ENCODE assay signal across 10 cellular contexts in the genomic region with DNA sequence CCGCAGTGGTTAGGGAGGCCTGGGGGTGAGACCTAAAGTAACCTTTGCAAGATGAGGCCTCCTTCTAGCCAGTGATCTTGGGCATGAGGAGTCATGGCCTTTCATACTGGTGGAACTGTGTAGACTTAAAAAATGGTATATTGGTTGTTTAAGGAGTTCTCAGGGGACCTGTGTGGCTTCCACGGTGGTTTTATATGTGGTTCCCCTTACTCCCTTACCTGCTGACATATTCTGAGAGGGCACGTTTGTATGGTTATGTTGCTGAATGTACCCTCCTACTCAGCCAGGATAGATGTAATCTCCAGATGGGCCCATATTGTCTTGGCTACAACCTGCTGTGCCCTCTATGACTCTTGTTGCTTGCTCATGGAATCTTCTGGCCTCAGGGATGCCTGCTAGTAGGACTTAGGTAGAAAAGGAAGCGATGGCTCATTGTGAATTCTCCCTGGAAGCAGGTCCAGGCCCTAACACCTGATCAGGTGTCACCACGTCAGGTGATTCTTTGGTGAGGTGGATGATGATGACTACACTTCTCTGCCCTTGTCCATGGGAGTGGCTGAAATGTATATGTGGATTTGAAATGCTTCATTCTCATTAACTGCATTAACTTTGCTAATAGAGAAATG. TPM values are rescaled to one million over a fixed set of nuclear protein-coding genes. Genes with fewer than 3 reads are reported as not detected.
DNase-seq lines count a peak whose midpoint lies in the region; ATAC-seq and TF ChIP-seq lines count a peak whose summit lies in the region.
"Had no signal": no experiment of that assay in that cellular context is flagged by ENCODE, and none has a peak within 500 bp of the region (broad histone marks: within the 10 kb centered on the region; RNA-seq: fewer than 3 reads in every experiment).

No MANE protein-coding gene starts in this region.

- H3K4me1 Mint-ChIP-seq in activated CD4-positive, alpha-beta T cell treated with anti-CD3 and anti-CD28 coated beads, Interleukin-2, amount 10 ng/mL, durations not matched to agents 7 days and 5 days: peaks cover 39% of the 10 kb centered on the region
- H3K4me1 Mint-ChIP-seq in T-helper 2 cell treated with Interferon-gamma antibody and Interleukin-4, amounts not matched to agents 5 μg/mL and 100 μg/mL, for 36 hours (ENCODE audit: low read depth): peaks cover 21% of the 10 kb centered on the region
- H3K4me1 Mint-ChIP-seq in stimulated activated naive B cell treated with anti-CD40 and anti-IgM and Interleukin-4, amounts not matched to agents 10 μg/mL and 1 μg/mL and 100 μg/mL, for 72 hours: peaks cover 34 to 49% of the 10 kb centered on the region in 2 donors

- CTCF ChIA-PET in activated CD4-positive, alpha-beta T cell treated with anti-CD3 and anti-CD28 coated beads, Interleukin-2, amount 10 ng/mL, durations not matched to agents 7 days and 5 days (lab: Charles Lee): no interaction called here

- POLR2A ChIA-PET in activated CD4-positive, alpha-beta T cell treated with anti-CD3 and anti-CD28 coated beads, Interleukin-2, amount 10 ng/mL, durations not matched to agents 7 days and 5 days (lab: Charles Lee): interaction anchor here (0.6 kb wide), 1 partner anchor 1140 kb away, joined by 7 read pairs; no protein-coding TSS in a partner anchor

- DNase-seq in activated CD4-positive, alpha-beta T cell treated with anti-CD3 and anti-CD28 coated beads, Interleukin-2, amount 10 ng/mL, durations not matched to agents 7 days and 5 days: no peak
- no peak for DNase-seq in activated CD4-positive, alpha-beta T cell treated with anti-CD3 and anti-CD28 coated beads, Interleukin-2, amount 50 U/mL, for 1 hour
- DNase-seq in T-helper 2 cell treated with Interferon-gamma antibody and Interleukin-4, amounts not matched to agents 5 μg/mL and 100 μg/mL, for 36 hours (ENCODE audit: low spot score): peak; percentile 15
- DNase-seq in fibroblast of pulmonary artery (ENCODE audit: low read depth) (no peak), HT-29 (ENCODE audit: low spot score) (no peak), NCI-H1436 treated with DMSO at 0.1 percent for 48 hours (lab: John Stamatoyannopoulos, UW) (no peak), activated gamma-delta T cell treated with Interleukin-2 at 50 U/mL for 16 hours (no peak)
- DNase-seq in stimulated activated naive B cell treated with anti-CD40 and anti-IgM and Interleukin-4, amounts not matched to agents 10 μg/mL and 1 μg/mL and 100 μg/mL, for 72 hours: peak; percentile 55
- DNase-seq: AML-193, NCI-H1930 had no signal

- no peak for TF ChIP-seq CTCF in fibroblast of pulmonary artery (IDR thresholded peaks at IDR 0.05; ENCODE audit: low read length, missing control alignments)

- H3K9me3 Mint-ChIP-seq in activated CD4-positive, alpha-beta T cell treated with anti-CD3 and anti-CD28 coated beads, Interleukin-2, amount 10 ng/mL, durations not matched to agents 7 days and 5 days: peaks cover 7% of the 10 kb centered on the region
- peaks cover 15% of the 10 kb centered on the region for H3K9me3 Mint-ChIP-seq in T-helper 2 cell treated with Interferon-gamma antibody and Interleukin-4, amounts not matched to agents 5 μg/mL and 100 μg/mL, for 36 hours
- H3K9me3 Mint-ChIP-seq in stimulated activated naive B cell treated with anti-CD40 and anti-IgM and Interleukin-4, amounts not matched to agents 10 μg/mL and 1 μg/mL and 100 μg/mL, for 72 hours: no peaks in the 10 kb centered on the region

- ATAC-seq in stimulated activated naive B cell treated with anti-CD40 and anti-IgM and Interleukin-4, amounts not matched to agents 10 μg/mL and 1 μg/mL and 100 μg/mL, for 72 hours (replicated peaks): peak; percentile 50 to 58

- H3K4me3 Mint-ChIP-seq in activated CD4-positive, alpha-beta T cell treated with anti-CD3 and anti-CD28 coated beads, Interleukin-2, amount 10 ng/mL, durations not matched to agents 7 days and 5 days: peak overlapping the region; percentile 68
- peak overlapping the region; percentile 78 for H3K4me3 Mint-ChIP-seq in T-helper 2 cell treated with Interferon-gamma antibody and Interleukin-4, amounts not matched to agents 5 μg/mL and 100 μg/mL, for 36 hours
- peak overlapping the region in 1 of 2 donors; percentile 74 for H3K4me3 Mint-ChIP-seq in stimulated activated naive B cell treated with anti-CD40 and anti-IgM and Interleukin-4, amounts not matched to agents 10 μg/mL and 1 μg/mL and 100 μg/mL, for 72 hours

- no peaks in the 10 kb centered on the region for H3K27me3 Mint-ChIP-seq in activated CD4-positive, alpha-beta T cell treated with anti-CD3 and anti-CD28 coated beads, Interleukin-2, amount 10 ng/mL, durations not matched to agents 7 days and 5 days
- H3K27me3 Mint-ChIP-seq in T-helper 2 cell treated with Interferon-gamma antibody and Interleukin-4, amounts not matched to agents 5 μg/mL and 100 μg/mL, for 36 hours (ENCODE audit: low read depth): no peaks in the 10 kb centered on the region
- H3K27me3 Mint-ChIP-seq in stimulated activated naive B cell treated with anti-CD40 and anti-IgM and Interleukin-4, amounts not matched to agents 10 μg/mL and 1 μg/mL and 100 μg/mL, for 72 hours: no peaks in the 10 kb centered on the region

- H3K4me3 ChIP-seq in fibroblast of pulmonary artery (replicated peaks; ENCODE audit: low read depth, low read length): peak overlapping the region; percentile 97

- H3K27ac Mint-ChIP-seq in activated CD4-positive, alpha-beta T cell treated with anti-CD3 and anti-CD28 coated beads, Interleukin-2, amount 10 ng/mL, durations not matched to agents 7 days and 5 days: peak overlapping the region; percentile 74
- H3K27ac Mint-ChIP-seq in T-helper 2 cell treated with Interferon-gamma antibody and Interleukin-4, amounts not matched to agents 5 μg/mL and 100 μg/mL, for 36 hours: peak overlapping the region; percentile 75
- H3K27ac Mint-ChIP-seq in stimulated activated naive B cell treated with anti-CD40 and anti-IgM and Interleukin-4, amounts not matched to agents 10 μg/mL and 1 μg/mL and 100 μg/mL, for 72 hours: peak overlapping the region; percentile 95

- H3K36me3 Mint-ChIP-seq in activated CD4-positive, alpha-beta T cell treated with anti-CD3 and anti-CD28 coated beads, Interleukin-2, amount 10 ng/mL, durations not matched to agents 7 days and 5 days (ENCODE audit: low read depth): peaks cover 61% of the 10 kb centered on the region
- H3K36me3 Mint-ChIP-seq in T-helper 2 cell treated with Interferon-gamma antibody and Interleukin-4, amounts not matched to agents 5 μg/mL and 100 μg/mL, for 36 hours (ENCODE audit: low read depth): peaks cover 57% of the 10 kb centered on the region
- peaks cover 37 to 54% of the 10 kb centered on the region in 2 donors for H3K36me3 Mint-ChIP-seq in stimulated activated naive B cell treated with anti-CD40 and anti-IgM and Interleukin-4, amounts not matched to agents 10 μg/mL and 1 μg/mL and 100 μg/mL, for 72 hours

RNA-seq across cellular contexts. Expression of gene ZNF460, which starts 1.8 kb away (rescaled TPM):
- total RNA-seq in activated CD4-positive, alpha-beta T cell treated with anti-CD3 and anti-CD28 coated beads, Interleukin-2, amount 10 ng/mL, durations not matched to agents 7 days and 5 days: 10 to 100 TPM; 41.3 to 45.0 TPM
- 59.1 and 59.9 TPM in 2 replicates for total RNA-seq in HT-29 (2014; rRNA removed; shearing (Covaris generic))

RNA-seq across cellular contexts. Expression of gene ZNF543, which starts 38.1 kb away (rescaled TPM):
- total RNA-seq in activated CD4-positive, alpha-beta T cell treated with anti-CD3 and anti-CD28 coated beads, Interleukin-2, amount 10 ng/mL, durations not matched to agents 7 days and 5 days: 1 to 10 TPM; 8.7 to 9.1 TPM
- 5.6 and 6.2 TPM in 2 replicates for total RNA-seq in HT-29 (2014; rRNA removed; shearing (Covaris generic))

RNA-seq across cellular contexts. Expression of gene ZNF805, which starts 41.7 kb away (rescaled TPM):
- 10 to 100 TPM; 10.9 to 11.2 TPM for total RNA-seq in activated CD4-positive, alpha-beta T cell treated with anti-CD3 and anti-CD28 coated beads, Interleukin-2, amount 10 ng/mL, durations not matched to agents 7 days and 5 days
- 9.3 and 13.5 TPM in 2 replicates for total RNA-seq in HT-29 (2014; rRNA removed; shearing (Covaris generic))

RNA-seq across cellular contexts. Expression of gene AURKC, which starts 51.3 kb away (rescaled TPM):
- total RNA-seq in activated CD4-positive, alpha-beta T cell treated with anti-CD3 and anti-CD28 coated beads, Interleukin-2, amount 10 ng/mL, durations not matched to agents 7 days and 5 days: 1 to 10 TPM in 1 of 2 experiments, under 1 TPM in 1; 0.81 to 1.9 TPM
- 0.28 and 0.29 TPM in 2 replicates for total RNA-seq in HT-29 (2014; rRNA removed; shearing (Covaris generic))

Comparison
In these comparisons a context has a peak if more than half of its experiments do, and no peak if none do; other contexts are left out.
1. DNase-seq: peak in T-helper 2 cell treated with Interferon-gamma antibody and Interleukin-4, amounts not matched to agents 5 μg/mL and 100 μg/mL, for 36 hours (single experiment) and stimulated activated naive B cell treated with anti-CD40 and anti-IgM and Interleukin-4, amounts not matched to agents 10 μg/mL and 1 μg/mL and 100 μg/mL, for 72 hours (single experiment); none in activated CD4-positive, alpha-beta T cell treated with anti-CD3 and anti-CD28 coated beads, Interleukin-2, amount 10 ng/mL, durations not matched to agents 7 days and 5 days (single experiment), activated CD4-positive, alpha-beta T cell treated with anti-CD3 and anti-CD28 coated beads, Interleukin-2, amount 50 U/mL, for 1 hour (single experiment), fibroblast of pulmonary artery (single experiment), HT-29 (single experiment), NCI-H1436 treated with DMSO at 0.1 percent for 48 hours (single experiment) and activated gamma-delta T cell treated with Interleukin-2 at 50 U/mL for 16 hours (single experiment).
2. Peak in every context shown above with its lines, with median percentiles within 50 percentile points of each other: H3K27ac Mint-ChIP-seq.